Comparison of ENCODE assay signal across 1 cellular context in the genomic region with DNA sequence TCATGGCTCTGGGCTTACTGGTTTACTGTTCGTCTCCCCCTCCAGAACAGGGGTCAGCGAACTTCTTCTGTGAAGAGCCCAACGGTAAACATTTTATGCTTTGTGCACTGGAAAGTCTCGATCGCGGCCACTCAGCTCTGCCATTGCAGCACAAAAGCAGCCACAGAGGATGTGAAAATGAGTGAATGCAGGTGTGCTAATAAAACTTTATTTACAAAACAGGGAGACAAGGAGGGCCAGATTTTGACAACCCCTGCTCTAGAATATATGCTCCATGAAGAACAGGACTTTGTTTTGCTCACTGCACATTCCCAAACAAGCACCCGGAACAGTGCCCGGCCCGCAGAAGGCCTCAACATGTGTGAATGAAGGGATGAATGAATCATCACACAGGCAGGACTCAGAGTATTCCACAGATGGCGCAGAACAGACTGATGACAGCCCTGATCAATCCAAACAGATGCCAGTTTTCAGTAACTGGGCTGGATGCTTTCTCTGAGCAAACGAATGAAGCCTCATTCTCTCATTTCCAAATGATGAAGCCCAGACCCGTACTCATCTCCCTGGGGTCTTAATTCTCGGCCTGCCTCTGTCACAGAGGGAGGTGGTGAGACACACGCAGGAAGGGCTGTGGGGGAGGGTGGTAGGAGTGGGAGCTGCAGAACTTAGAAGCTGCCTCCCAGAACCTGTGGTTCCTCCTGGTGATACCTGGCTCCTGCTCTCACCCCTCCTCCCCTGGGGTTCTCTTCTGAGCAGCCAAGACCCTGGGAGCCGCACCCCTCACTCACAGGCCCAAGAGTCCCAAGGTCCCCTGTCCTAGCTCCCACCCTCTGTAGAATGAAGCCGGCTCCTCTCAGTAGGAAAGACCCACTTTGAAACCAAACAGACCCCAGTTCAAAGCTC.
TF ChIP-seq lines count a peak whose summit lies in the region.

No MANE protein-coding gene starts in this region.

TF ChIP-seq in GM23338, 12 proteins besides CTCF, POLR2A, EP300 and RAD21:
- TF ChIP-seq, protein P1, sequence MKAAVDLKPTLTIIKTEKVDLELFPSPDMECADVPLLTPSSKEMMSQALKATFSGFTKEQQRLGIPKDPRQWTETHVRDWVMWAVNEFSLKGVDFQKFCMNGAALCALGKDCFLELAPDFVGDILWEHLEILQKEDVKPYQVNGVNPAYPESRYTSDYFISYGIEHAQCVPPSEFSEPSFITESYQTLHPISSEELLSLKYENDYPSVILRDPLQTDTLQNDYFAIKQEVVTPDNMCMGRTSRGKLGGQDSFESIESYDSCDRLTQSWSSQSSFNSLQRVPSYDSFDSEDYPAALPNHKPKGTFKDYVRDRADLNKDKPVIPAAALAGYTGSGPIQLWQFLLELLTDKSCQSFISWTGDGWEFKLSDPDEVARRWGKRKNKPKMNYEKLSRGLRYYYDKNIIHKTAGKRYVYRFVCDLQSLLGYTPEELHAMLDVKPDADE (IDR thresholded peaks at IDR 0.05) = no peak
- TF ChIP-seq, protein P2, sequence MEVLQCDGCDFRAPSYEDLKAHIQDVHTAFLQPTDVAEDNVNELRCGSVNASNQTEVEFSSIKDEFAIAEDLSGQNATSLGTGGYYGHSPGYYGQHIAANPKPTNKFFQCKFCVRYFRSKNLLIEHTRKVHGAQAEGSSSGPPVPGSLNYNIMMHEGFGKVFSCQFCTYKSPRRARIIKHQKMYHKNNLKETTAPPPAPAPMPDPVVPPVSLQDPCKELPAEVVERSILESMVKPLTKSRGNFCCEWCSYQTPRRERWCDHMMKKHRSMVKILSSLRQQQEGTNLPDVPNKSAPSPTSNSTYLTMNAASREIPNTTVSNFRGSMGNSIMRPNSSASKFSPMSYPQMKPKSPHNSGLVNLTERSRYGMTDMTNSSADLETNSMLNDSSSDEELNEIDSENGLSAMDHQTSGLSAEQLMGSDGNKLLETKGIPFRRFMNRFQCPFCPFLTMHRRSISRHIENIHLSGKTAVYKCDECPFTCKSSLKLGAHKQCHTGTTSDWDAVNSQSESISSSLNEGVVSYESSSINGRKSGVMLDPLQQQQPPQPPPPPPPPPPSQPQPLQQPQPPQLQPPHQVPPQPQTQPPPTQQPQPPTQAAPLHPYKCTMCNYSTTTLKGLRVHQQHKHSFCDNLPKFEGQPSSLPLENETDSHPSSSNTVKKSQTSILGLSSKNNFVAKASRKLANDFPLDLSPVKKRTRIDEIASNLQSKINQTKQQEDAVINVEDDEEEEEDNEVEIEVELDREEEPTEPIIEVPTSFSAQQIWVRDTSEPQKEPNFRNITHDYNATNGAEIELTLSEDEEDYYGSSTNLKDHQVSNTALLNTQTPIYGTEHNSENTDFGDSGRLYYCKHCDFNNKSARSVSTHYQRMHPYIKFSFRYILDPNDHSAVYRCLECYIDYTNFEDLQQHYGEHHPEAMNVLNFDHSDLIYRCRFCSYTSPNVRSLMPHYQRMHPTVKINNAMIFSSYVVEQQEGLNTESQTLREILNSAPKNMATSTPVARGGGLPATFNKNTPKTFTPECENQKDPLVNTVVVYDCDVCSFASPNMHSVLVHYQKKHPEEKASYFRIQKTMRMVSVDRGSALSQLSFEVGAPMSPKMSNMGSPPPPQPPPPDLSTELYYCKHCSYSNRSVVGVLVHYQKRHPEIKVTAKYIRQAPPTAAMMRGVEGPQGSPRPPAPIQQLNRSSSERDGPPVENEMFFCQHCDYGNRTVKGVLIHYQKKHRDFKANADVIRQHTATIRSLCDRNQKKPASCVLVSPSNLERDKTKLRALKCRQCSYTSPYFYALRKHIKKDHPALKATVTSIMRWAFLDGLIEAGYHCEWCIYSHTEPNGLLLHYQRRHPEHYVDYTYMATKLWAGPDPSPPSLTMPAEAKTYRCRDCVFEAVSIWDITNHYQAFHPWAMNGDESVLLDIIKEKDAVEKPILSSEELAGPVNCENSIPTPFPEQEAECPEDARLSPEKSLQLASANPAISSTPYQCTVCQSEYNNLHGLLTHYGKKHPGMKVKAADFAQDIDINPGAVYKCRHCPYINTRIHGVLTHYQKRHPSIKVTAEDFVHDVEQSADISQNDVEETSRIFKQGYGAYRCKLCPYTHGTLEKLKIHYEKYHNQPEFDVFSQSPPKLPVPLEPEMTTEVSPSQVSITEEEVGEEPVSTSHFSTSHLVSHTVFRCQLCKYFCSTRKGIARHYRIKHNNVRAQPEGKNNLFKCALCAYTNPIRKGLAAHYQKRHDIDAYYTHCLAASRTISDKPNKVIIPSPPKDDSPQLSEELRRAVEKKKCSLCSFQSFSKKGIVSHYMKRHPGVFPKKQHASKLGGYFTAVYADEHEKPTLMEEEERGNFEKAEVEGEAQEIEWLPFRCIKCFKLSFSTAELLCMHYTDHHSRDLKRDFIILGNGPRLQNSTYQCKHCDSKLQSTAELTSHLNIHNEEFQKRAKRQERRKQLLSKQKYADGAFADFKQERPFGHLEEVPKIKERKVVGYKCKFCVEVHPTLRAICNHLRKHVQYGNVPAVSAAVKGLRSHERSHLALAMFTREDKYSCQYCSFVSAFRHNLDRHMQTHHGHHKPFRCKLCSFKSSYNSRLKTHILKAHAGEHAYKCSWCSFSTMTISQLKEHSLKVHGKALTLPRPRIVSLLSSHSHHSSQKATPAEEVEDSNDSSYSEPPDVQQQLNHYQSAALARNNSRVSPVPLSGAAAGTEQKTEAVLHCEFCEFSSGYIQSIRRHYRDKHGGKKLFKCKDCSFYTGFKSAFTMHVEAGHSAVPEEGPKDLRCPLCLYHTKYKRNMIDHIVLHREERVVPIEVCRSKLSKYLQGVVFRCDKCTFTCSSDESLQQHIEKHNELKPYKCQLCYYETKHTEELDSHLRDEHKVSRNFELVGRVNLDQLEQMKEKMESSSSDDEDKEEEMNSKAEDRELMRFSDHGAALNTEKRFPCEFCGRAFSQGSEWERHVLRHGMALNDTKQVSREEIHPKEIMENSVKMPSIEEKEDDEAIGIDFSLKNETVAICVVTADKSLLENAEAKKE (CRISPR knock-in tag; IDR thresholded peaks at IDR 0.05) = no peak
- TF ChIP-seq ZNF114 (CRISPR knock-in tag; IDR thresholded peaks at IDR 0.05) (no peak), EZH2 (IDR thresholded peaks at IDR 0.05; ENCODE audit: low read depth, unreplicated experiment) (no peak), NANOG (IDR thresholded peaks at IDR 0.05; ENCODE audit: borderline replicate concordance) (no peak), ZNF331 (CRISPR knock-in tag; IDR thresholded peaks at IDR 0.05; ENCODE audit: low read depth) (no peak), POLR2AphosphoS5 (IDR thresholded peaks at IDR 0.05; ENCODE audit: low read depth) (no peak), CREB1 (CRISPR knock-in tag; IDR thresholded peaks at IDR 0.05; ENCODE audit: low read depth) (no peak), EZH2phosphoT487 (IDR thresholded peaks at IDR 0.05; ENCODE audit: unreplicated experiment) (no peak), JUNB (IDR thresholded peaks at IDR 0.05; ENCODE audit: unreplicated experiment) (no peak)
- TF ChIP-seq, protein P3, sequence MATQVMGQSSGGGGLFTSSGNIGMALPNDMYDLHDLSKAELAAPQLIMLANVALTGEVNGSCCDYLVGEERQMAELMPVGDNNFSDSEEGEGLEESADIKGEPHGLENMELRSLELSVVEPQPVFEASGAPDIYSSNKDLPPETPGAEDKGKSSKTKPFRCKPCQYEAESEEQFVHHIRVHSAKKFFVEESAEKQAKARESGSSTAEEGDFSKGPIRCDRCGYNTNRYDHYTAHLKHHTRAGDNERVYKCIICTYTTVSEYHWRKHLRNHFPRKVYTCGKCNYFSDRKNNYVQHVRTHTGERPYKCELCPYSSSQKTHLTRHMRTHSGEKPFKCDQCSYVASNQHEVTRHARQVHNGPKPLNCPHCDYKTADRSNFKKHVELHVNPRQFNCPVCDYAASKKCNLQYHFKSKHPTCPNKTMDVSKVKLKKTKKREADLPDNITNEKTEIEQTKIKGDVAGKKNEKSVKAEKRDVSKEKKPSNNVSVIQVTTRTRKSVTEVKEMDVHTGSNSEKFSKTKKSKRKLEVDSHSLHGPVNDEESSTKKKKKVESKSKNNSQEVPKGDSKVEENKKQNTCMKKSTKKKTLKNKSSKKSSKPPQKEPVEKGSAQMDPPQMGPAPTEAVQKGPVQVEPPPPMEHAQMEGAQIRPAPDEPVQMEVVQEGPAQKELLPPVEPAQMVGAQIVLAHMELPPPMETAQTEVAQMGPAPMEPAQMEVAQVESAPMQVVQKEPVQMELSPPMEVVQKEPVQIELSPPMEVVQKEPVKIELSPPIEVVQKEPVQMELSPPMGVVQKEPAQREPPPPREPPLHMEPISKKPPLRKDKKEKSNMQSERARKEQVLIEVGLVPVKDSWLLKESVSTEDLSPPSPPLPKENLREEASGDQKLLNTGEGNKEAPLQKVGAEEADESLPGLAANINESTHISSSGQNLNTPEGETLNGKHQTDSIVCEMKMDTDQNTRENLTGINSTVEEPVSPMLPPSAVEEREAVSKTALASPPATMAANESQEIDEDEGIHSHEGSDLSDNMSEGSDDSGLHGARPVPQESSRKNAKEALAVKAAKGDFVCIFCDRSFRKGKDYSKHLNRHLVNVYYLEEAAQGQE (IDR thresholded peaks at IDR 0.05; ENCODE audit: unreplicated experiment) = no peak
